ENCODE assay signal across 8 cellular contexts in the genomic region with DNA sequence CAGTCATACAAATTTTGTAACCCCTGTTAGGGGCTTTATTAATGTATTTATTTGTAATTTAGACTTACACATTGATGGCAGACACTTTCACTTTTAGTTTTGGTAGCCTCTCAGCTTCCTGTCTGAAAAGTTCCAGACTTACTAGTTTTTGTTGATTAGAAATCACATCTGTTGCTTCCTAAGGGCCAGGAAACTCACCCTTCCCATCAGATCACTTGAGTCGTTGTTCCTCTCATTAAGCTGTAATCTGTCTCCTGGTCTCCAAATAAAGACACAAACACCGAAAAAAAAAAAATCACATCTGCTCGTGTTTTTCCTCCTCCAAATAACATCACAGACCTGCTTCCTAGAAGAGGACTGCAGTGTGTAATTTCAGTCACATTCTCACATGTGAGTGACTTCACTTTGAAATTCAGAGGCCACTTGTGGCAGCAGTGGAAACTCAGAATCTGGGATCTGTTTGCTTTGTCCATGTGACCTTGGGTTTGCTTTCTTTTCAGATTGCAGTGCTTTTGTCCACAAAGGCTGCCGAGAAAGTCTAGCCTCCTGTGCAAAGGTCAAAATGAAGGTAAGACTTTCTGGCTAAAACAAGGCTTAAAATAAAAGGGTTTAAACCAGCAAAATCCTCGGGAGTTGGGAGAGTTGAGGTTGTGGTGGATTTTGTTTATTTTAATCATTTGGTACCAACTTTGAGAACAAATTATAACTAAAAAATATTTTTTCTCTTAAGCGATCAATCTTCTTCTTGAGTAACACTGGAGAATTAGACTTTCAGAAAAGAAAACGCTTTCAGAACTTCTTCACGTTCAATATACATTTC.
DNase-seq lines count a peak whose midpoint lies in the region; ATAC-seq and TF ChIP-seq lines count a peak whose summit lies in the region.

No MANE protein-coding gene starts in this region.

- H3K79me2 ChIP-seq in GM23338 (replicated peaks; ENCODE audit: insufficient read depth) (no peaks in the 10 kb centered on the region), SU-DHL-6 (ENCODE audit: insufficient read depth, low read length) (peaks cover 49% of the 10 kb centered on the region)

- intact Hi-C loops in psoas muscle (cut with DNase I) = loop anchor here (5.0 to 10.0 kb wide), 3 partner anchors 85 to 223 kb away; no protein-coding TSS in a partner anchor

- peak overlapping the region; percentile 54 for H3K9ac ChIP-seq in SU-DHL-6 (ENCODE audit: low read length)

- H3K9me2 ChIP-seq in GM23338 (ENCODE audit: insufficient read depth) (no peaks in the 10 kb centered on the region), SU-DHL-6 (replicated peaks; ENCODE audit: insufficient read depth, low read length) (no peaks in the 10 kb centered on the region)

- H3K4me3 Mint-ChIP-seq in GM23338 = no peak overlapping the region

- H3K4me1 Mint-ChIP-seq in GM23338 = peaks cover 12% of the 10 kb centered on the region

- no peaks in the 10 kb centered on the region for H3K9me3 Mint-ChIP-seq in GM23338

- H2AFZ ChIP-seq in GM23338 (no peak overlapping the region), SU-DHL-6 (ENCODE audit: low read depth, low read length, severe bottlenecking) (no peak overlapping the region)

- H3K4me3 ChIP-seq in GM23338 = no peak overlapping the region
- H3K4me3 ChIP-seq in SU-DHL-6 (ENCODE audit: insufficient read depth, low read length, poor library complexity, severe bottlenecking) = peak overlapping the region; percentile 0
- peak overlapping the region; percentile 33 for H3K4me3 ChIP-seq in fibroblast of villous mesenchyme (ENCODE audit: low read depth, low read length)
- H3K4me3 ChIP-seq in psoas muscle = peak overlapping the region; percentile 51

- no peaks in the 10 kb centered on the region for H3K27me3 Mint-ChIP-seq in GM23338 (ENCODE audit: insufficient read depth, low read depth, poor library complexity)

- H3K9me3 ChIP-seq in SU-DHL-6 (ENCODE audit: insufficient read depth, low read length) (no peaks in the 10 kb centered on the region), psoas muscle (no peaks in the 10 kb centered on the region)

- peak overlapping the region; percentile 66; the same call in 1 of the 2 replicates for H3K27ac Mint-ChIP-seq in GM23338

- no peak for ATAC-seq in GM23338
- peak in 3 of 4 donors; percentile 41 to 70 (median 64) for ATAC-seq in psoas muscle
- ATAC-seq in HG03521 (IDR thresholded peaks at IDR 0.05; ENCODE audit: unreplicated experiment) = no peak

- H4K20me1 ChIP-seq in GM23338 (replicated peaks; ENCODE audit: insufficient read depth) (0 out of 2 replicates have a peak, but pooled peaks cover 4% of the 10 kb centered on the region), SU-DHL-6 (ENCODE audit: low read depth, low read length) (no peaks in the 10 kb centered on the region)

- 30 to 37% (median 35%) methylated on average over 8 of the region's 8 CpGs for WGBS in psoas muscle, 3 donors

- H3K4me2 ChIP-seq in GM23338 = no peak overlapping the region
- peak overlapping the region; percentile 90 for H3K4me2 ChIP-seq in SU-DHL-6 (ENCODE audit: low read depth, low read length, poor library complexity, severe bottlenecking)

- DNase-seq in DMS53 treated with DMSO at 0.1 percent for 48 hours (lab: John Stamatoyannopoulos, UW; ENCODE audit: unreplicated experiment) = peak; percentile 21
- DNase-seq in GM23338 (ENCODE audit: low spot score) = no peak
- peak; percentile 96 for DNase-seq in fibroblast of villous mesenchyme (ENCODE audit: low read depth)
- no peak for DNase-seq in psoas muscle
- DNase-seq in NCI-H226 = no peak
- no peak for DNase-seq in hippocampal formation (lab: John Stamatoyannopoulos, UW)

- no peak for TF ChIP-seq CTCF in GM23338 (conservative IDR thresholded peaks at IDR 0.05; ENCODE audit: low read depth in 2 of 2)
- TF ChIP-seq CTCF in SU-DHL-6 (IDR thresholded peaks at IDR 0.05; ENCODE audit: insufficient read depth, low read length, poor library complexity, severe bottlenecking) = no peak
- TF ChIP-seq CTCF in fibroblast of villous mesenchyme (IDR thresholded peaks at IDR 0.05; ENCODE audit: insufficient read depth, low read depth, low read length) = no peak
- TF ChIP-seq CTCF in psoas muscle (IDR thresholded peaks at IDR 0.05) = no peak

- H3K27ac ChIP-seq in GM23338 (ENCODE audit: low read depth) (peak overlapping the region; percentile 30; the same call in 1 of the 2 replicates), SU-DHL-6 (ENCODE audit: low read depth, low read length) (peak overlapping the region; percentile 96), psoas muscle (peak overlapping the region; percentile 85)

- H3K36me3 Mint-ChIP-seq in GM23338 (ENCODE audit: low read depth) = peaks cover 9% of the 10 kb centered on the region; the same call in 1 of the 3 replicates

- H3K36me3 ChIP-seq in GM23338 (ENCODE audit: insufficient read depth) (no peaks in the 10 kb centered on the region; the same call in 1 of the 2 replicates), SU-DHL-6 (ENCODE audit: low read length) (peaks cover 23% of the 10 kb centered on the region), psoas muscle (ENCODE audit: insufficient read depth in 1 of 2, low read depth in 1 of 2) (peaks cover 0 to 42% of the 10 kb centered on the region in 2 donors)

- no peaks in the 10 kb centered on the region for H3K27me3 ChIP-seq in GM23338 (ENCODE audit: insufficient read depth)
- no peaks in the 10 kb centered on the region for H3K27me3 ChIP-seq in SU-DHL-6 (ENCODE audit: low read length)
- no peaks in the 10 kb centered on the region for H3K27me3 ChIP-seq in psoas muscle (ENCODE audit: insufficient read depth in 3 of 3, low read length in 2 of 3)

- H3F3A ChIP-seq in GM23338 (replicated peaks; ENCODE audit: low read depth) (no peaks in the 10 kb centered on the region), SU-DHL-6 (ENCODE audit: insufficient read depth) (peaks cover 48% of the 10 kb centered on the region)

- H3K4me1 ChIP-seq in GM23338 (ENCODE audit: insufficient read depth) (no peaks in the 10 kb centered on the region; the same call in 1 of the 2 replicates), psoas muscle (peaks cover 52% of the 10 kb centered on the region)

TF ChIP-seq in GM23338, 12 proteins besides CTCF, POLR2A, EP300 and RAD21 (continues in another document):
- TF ChIP-seq, protein P1, sequence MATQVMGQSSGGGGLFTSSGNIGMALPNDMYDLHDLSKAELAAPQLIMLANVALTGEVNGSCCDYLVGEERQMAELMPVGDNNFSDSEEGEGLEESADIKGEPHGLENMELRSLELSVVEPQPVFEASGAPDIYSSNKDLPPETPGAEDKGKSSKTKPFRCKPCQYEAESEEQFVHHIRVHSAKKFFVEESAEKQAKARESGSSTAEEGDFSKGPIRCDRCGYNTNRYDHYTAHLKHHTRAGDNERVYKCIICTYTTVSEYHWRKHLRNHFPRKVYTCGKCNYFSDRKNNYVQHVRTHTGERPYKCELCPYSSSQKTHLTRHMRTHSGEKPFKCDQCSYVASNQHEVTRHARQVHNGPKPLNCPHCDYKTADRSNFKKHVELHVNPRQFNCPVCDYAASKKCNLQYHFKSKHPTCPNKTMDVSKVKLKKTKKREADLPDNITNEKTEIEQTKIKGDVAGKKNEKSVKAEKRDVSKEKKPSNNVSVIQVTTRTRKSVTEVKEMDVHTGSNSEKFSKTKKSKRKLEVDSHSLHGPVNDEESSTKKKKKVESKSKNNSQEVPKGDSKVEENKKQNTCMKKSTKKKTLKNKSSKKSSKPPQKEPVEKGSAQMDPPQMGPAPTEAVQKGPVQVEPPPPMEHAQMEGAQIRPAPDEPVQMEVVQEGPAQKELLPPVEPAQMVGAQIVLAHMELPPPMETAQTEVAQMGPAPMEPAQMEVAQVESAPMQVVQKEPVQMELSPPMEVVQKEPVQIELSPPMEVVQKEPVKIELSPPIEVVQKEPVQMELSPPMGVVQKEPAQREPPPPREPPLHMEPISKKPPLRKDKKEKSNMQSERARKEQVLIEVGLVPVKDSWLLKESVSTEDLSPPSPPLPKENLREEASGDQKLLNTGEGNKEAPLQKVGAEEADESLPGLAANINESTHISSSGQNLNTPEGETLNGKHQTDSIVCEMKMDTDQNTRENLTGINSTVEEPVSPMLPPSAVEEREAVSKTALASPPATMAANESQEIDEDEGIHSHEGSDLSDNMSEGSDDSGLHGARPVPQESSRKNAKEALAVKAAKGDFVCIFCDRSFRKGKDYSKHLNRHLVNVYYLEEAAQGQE (IDR thresholded peaks at IDR 0.05; ENCODE audit: unreplicated experiment) = no peak
- TF ChIP-seq NANOG (IDR thresholded peaks at IDR 0.05; ENCODE audit: borderline replicate concordance) (no peak), EZH2 (IDR thresholded peaks at IDR 0.05; ENCODE audit: low read depth, unreplicated experiment) (no peak), POLR2AphosphoS5 (IDR thresholded peaks at IDR 0.05; ENCODE audit: low read depth) (no peak)
- TF ChIP-seq, protein P2, sequence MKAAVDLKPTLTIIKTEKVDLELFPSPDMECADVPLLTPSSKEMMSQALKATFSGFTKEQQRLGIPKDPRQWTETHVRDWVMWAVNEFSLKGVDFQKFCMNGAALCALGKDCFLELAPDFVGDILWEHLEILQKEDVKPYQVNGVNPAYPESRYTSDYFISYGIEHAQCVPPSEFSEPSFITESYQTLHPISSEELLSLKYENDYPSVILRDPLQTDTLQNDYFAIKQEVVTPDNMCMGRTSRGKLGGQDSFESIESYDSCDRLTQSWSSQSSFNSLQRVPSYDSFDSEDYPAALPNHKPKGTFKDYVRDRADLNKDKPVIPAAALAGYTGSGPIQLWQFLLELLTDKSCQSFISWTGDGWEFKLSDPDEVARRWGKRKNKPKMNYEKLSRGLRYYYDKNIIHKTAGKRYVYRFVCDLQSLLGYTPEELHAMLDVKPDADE (IDR thresholded peaks at IDR 0.05) = no peak

Comparison
In these comparisons a context has a peak if more than half of its experiments do, and no peak if none do; other contexts are left out.
1. DNase-seq: peak in DMS53 treated with DMSO at 0.1 percent for 48 hours (single experiment) and fibroblast of villous mesenchyme (single experiment); none in GM23338 (single experiment), psoas muscle (0 of 2), NCI-H226 (single experiment) and hippocampal formation (0 of 2).
2. ATAC-seq: peak in psoas muscle (3 of 4); none in GM23338 (single experiment) and HG03521 (single experiment).
3. H3K27ac ChIP-seq: peak in every context shown above with its lines; median percentile 96 in SU-DHL-6; 85 in psoas muscle; 30 in GM23338.